In the genomic region with DNA sequence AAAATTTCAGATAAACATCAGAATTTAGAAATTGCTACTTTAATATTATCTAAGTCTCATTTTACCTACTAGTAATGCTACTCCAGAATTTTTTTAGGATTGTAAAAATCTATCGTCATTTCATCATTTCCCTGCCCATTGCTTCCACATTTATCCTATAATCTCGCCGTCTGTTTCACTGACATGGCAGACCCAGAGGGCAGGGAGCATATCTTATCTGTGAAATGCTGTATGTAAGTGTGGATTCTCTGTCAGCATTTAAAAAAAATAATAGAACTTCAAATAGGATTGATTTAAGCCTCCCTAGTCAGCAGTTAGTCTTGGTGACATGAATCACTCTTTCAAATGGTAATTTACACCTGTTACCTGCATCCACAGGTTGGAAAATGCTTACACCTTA, we compare ENCODE assay signal across 17 cellular contexts.
DNase-seq lines count a peak whose midpoint lies in the region; ATAC-seq and TF ChIP-seq lines count a peak whose summit lies in the region.
"Had no signal": no experiment of that assay in that cellular context is flagged by ENCODE, and none has a peak within 500 bp of the region (broad histone marks: within the 10 kb centered on the region; RNA-seq: fewer than 3 reads in every experiment).

No MANE protein-coding gene starts in this region.

- DNase-seq in SK-N-SH (peak; percentile 32), NCI-H146 (lab: John Stamatoyannopoulos, UW) (peak; percentile 65), natural killer cell (no peak)
- DNase-seq: AML-193; Caco-2; Calu3; CD4-positive, alpha-beta T cell; CD8-positive, alpha-beta T cell; DMS79 treated with DMSO at 0.1 percent for 48 hours; GF-D8 had no signal

- H3F3A ChIP-seq in SK-N-SH (replicated peaks; ENCODE audit: insufficient read depth) = no peaks in the 10 kb centered on the region

- no peaks in the 10 kb centered on the region for H3K9me2 ChIP-seq in SK-N-SH

- no peak overlapping the region for H3K9ac ChIP-seq in SK-N-SH
- H3K9ac ChIP-seq: BLaER1 treated with 17β-estradiol and CSF1 and Interleukin-3, amounts not matched to agents 10 nM and 100 nM had no signal

- H3K36me3 Mint-ChIP-seq in natural killer cell = no peaks in the 10 kb centered on the region
- H3K36me3 Mint-ChIP-seq: CD8-positive, alpha-beta T cell had no signal

- no peaks in the 10 kb centered on the region for H3K4me1 ChIP-seq in SK-N-SH (ENCODE audit: control insufficient read depth in 1 of 2, insufficient read depth in 2 of 2, low read depth in 1 of 2, low read length in 1 of 2)
- H3K4me1 ChIP-seq: A549; BLaER1 treated with 17β-estradiol and CSF1 and Interleukin-3, amounts not matched to agents 10 nM and 100 nM; Caco-2 had no signal

- no peaks in the 10 kb centered on the region for H3K79me2 ChIP-seq in SK-N-SH (ENCODE audit: insufficient read depth)

- peak in 1 of 2 experiments; percentile 65; a peak in 2 of 4 replicates for TF ChIP-seq EP300 in SK-N-SH (IDR thresholded peaks at IDR 0.05; ENCODE audit: borderline replicate concordance in 1 of 2, low read depth in 1 of 2, low read length in 1 of 2)

- no peak overlapping the region for H3K4me3 ChIP-seq in SK-N-SH (ENCODE audit: low read depth in 2 of 2, low read length in 1 of 2)
- H3K4me3 ChIP-seq: A549; BLaER1 treated with 17β-estradiol and CSF1 and Interleukin-3, amounts not matched to agents 10 nM and 100 nM had no signal

- WGBS in SK-N-SH (ENCODE audit: low lambda C conversion rate) = 56% methylated on average over 3 of the region's 3 CpGs

- H3K27ac ChIP-seq in SK-N-SH (ENCODE audit: low read depth in 2 of 2, low read length in 1 of 2) = no peak overlapping the region
- H3K27ac ChIP-seq: 22Rv1; A549; BLaER1 treated with 17β-estradiol and CSF1 and Interleukin-3, amounts not matched to agents 10 nM and 100 nM; C4-2B had no signal

- no peak for TF ChIP-seq CTCF in SK-N-SH (IDR thresholded peaks at IDR 0.05)
- TF ChIP-seq CTCF in natural killer cell (IDR thresholded peaks at IDR 0.05) = no peak

- no peaks in the 10 kb centered on the region for H4K20me1 ChIP-seq in SK-N-SH (ENCODE audit: insufficient read depth)
- H4K20me1 ChIP-seq: BLaER1 treated with 17β-estradiol and CSF1 and Interleukin-3, amounts not matched to agents 10 nM and 100 nM had no signal

- CTCF ChIA-PET in SK-N-SH (lab: Yijun Ruan, JAX) = interaction anchor here (1.0 kb wide), 1 partner anchor 8 kb away, joined by 3 read pairs; no protein-coding TSS in a partner anchor

- no peak overlapping the region for H3K4me2 ChIP-seq in SK-N-SH
- H3K4me2 ChIP-seq: A549; BLaER1 treated with 17β-estradiol and CSF1 and Interleukin-3, amounts not matched to agents 10 nM and 100 nM had no signal

- no peak overlapping the region for H3K4me3 Mint-ChIP-seq in natural killer cell
- H3K4me3 Mint-ChIP-seq: B cell; CD4-positive, alpha-beta T cell; CD8-positive, alpha-beta T cell had no signal

- intact Hi-C loops in natural killer cell (cut with micrococcal nuclease) = no loop called here

- POLR2A ChIA-PET in SK-N-SH (lab: Yijun Ruan, JAX) = no interaction called here

- H3K9me3 ChIP-seq in SK-N-SH = no peaks in the 10 kb centered on the region
- H3K9me3 ChIP-seq: A549; BLaER1 treated with 17β-estradiol and CSF1 and Interleukin-3, amounts not matched to agents 10 nM and 100 nM; Caco-2 had no signal

- no peaks in the 10 kb centered on the region for H3K36me3 ChIP-seq in SK-N-SH (replicated peaks in 1 of 2; ENCODE audit: control insufficient read depth in 1 of 2, insufficient read depth in 2 of 2, low read length in 1 of 2)
- H3K36me3 ChIP-seq: BLaER1 treated with 17β-estradiol and CSF1 and Interleukin-3, amounts not matched to agents 10 nM and 100 nM had no signal

- ATAC-seq in SK-N-SH treated with all-trans-retinoic acid at 6 μM for 48 hours (no peak), natural killer cell (no peak), GM19324 (IDR thresholded peaks at IDR 0.05; ENCODE audit: low FRiP score, unreplicated experiment) (no peak)
- ATAC-seq: A549; CD8-positive, alpha-beta T cell had no signal

- no peak for TF ChIP-seq RAD21 in SK-N-SH (IDR thresholded peaks at IDR 0.05; ENCODE audit: low read length)

- H2AFZ ChIP-seq in SK-N-SH (ENCODE audit: low read depth) = no peak overlapping the region

- H3K27me3 ChIP-seq in SK-N-SH (ENCODE audit: insufficient read depth) = no peaks in the 10 kb centered on the region
- H3K27me3 ChIP-seq: BLaER1 treated with 17β-estradiol and CSF1 and Interleukin-3, amounts not matched to agents 10 nM and 100 nM had no signal

- H3K27ac Mint-ChIP-seq in natural killer cell = no peak overlapping the region
- H3K27ac Mint-ChIP-seq: B cell; CD4-positive, alpha-beta T cell; CD8-positive, alpha-beta T cell had no signal

- H3K27me3 Mint-ChIP-seq in natural killer cell (ENCODE audit: low read depth in 2 of 2) = no peaks in the 10 kb centered on the region
- H3K27me3 Mint-ChIP-seq: B cell; CD4-positive, alpha-beta T cell had no signal

- H3K4me1 Mint-ChIP-seq in natural killer cell = no peaks in the 10 kb centered on the region
- H3K4me1 Mint-ChIP-seq: B cell had no signal

- H3K9me3 Mint-ChIP-seq in natural killer cell = peaks cover 8 to 11% of the 10 kb centered on the region in 2 donors

TF ChIP-seq in SK-N-SH, 30 proteins besides CTCF, POLR2A, EP300 and RAD21:
- TF ChIP-seq RCOR1 (IDR thresholded peaks at IDR 0.05; ENCODE audit: low read length) (0 out of 2 replicates have a peak, but pooled peaks have one; percentile 34), MEF2A (IDR thresholded peaks at IDR 0.05; ENCODE audit: borderline replicate concordance, low read depth) (no peak), GATA2 (CRISPR knock-in tag; IDR thresholded peaks at IDR 0.05) (peak; percentile 88)

TF ChIP-seq in SK-N-SH treated with all-trans-retinoic acid at 6 μM for 48 hours, 23 proteins besides CTCF, POLR2A, EP300 and RAD21 (continues in another document):
- TF ChIP-seq, protein P1, sequence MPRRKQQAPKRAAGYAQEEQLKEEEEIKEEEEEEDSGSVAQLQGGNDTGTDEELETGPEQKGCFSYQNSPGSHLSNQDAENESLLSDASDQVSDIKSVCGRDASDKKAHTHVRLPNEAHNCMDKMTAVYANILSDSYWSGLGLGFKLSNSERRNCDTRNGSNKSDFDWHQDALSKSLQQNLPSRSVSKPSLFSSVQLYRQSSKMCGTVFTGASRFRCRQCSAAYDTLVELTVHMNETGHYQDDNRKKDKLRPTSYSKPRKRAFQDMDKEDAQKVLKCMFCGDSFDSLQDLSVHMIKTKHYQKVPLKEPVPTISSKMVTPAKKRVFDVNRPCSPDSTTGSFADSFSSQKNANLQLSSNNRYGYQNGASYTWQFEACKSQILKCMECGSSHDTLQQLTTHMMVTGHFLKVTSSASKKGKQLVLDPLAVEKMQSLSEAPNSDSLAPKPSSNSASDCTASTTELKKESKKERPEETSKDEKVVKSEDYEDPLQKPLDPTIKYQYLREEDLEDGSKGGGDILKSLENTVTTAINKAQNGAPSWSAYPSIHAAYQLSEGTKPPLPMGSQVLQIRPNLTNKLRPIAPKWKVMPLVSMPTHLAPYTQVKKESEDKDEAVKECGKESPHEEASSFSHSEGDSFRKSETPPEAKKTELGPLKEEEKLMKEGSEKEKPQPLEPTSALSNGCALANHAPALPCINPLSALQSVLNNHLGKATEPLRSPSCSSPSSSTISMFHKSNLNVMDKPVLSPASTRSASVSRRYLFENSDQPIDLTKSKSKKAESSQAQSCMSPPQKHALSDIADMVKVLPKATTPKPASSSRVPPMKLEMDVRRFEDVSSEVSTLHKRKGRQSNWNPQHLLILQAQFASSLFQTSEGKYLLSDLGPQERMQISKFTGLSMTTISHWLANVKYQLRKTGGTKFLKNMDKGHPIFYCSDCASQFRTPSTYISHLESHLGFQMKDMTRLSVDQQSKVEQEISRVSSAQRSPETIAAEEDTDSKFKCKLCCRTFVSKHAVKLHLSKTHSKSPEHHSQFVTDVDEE (CRISPR knock-in tag; IDR thresholded peaks at IDR 0.05) = no peak
- TF ChIP-seq OSR1 (CRISPR knock-in tag; IDR thresholded peaks at IDR 0.05) (no peak), ISL1 (CRISPR knock-in tag; IDR thresholded peaks at IDR 0.05) (no peak), CSRNP3 (CRISPR knock-in tag; IDR thresholded peaks at IDR 0.05) (no peak), PPARA (CRISPR knock-in tag; IDR thresholded peaks at IDR 0.05; ENCODE audit: borderline replicate concordance) (no peak), CSDC2 (CRISPR knock-in tag; IDR thresholded peaks at IDR 0.05) (no peak), ZNF70 (CRISPR knock-in tag; IDR thresholded peaks at IDR 0.05) (no peak), POU6F1 (CRISPR knock-in tag; IDR thresholded peaks at IDR 0.05; ENCODE audit: borderline replicate concordance, low read depth) (no peak), TOX (CRISPR knock-in tag; IDR thresholded peaks at IDR 0.05; ENCODE audit: borderline replicate concordance) (no peak), TCF4 (CRISPR knock-in tag; IDR thresholded peaks at IDR 0.05; ENCODE audit: borderline replicate concordance) (no peak), ARNTL (CRISPR knock-in tag; IDR thresholded peaks at IDR 0.05; ENCODE audit: borderline replicate concordance, low read depth) (no peak), ZNF565 (CRISPR knock-in tag; conservative IDR thresholded peaks at IDR 0.05; ENCODE audit: low read depth) (no peak), ZC3H10 (CRISPR knock-in tag; IDR thresholded peaks at IDR 0.05) (no peak)
